ENCODE assay signal across 26 cellular contexts in the genomic region with DNA sequence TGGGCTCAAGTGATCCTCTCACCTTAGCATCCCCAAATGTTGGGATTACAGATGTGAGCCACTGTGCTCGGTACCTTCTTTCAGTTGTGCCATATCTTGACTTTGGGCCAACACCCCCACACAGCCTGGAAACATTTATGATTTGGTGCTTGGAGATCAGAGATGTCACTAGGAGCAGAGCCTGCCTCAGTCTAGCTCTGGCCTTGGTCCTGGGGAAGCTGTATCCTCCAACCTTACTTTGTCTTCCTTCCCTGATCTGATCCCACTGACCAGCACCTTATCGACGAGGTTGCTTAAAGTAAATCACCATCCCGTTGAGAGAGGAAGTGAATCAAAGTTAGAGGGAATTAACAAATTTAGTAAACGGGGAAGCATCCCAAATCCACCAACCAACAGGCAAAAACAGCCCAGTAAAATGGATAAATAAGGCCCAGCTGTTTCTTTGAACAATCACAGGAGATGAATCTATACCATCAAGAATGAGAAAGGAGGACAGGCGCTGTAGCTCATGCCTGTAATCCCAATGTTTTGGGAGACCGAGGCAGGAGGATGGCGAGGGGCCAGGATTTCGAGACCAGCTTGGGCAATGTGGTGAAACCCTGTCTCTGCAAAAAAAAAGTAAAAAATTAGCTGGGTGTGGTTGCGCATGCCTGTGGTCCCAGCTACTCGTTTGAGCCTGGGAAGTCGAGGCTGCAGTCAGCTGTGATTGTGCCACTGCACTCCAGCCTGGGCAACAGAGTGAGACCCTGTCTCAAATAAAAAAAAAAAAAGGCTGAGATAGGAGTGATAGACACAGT. TPM values are rescaled to one million over a fixed set of nuclear protein-coding genes. Genes with fewer than 3 reads are reported as not detected.
DNase-seq lines count a peak whose midpoint lies in the region; ATAC-seq and TF ChIP-seq lines count a peak whose summit lies in the region.
"Had no signal": no experiment of that assay in that cellular context is flagged by ENCODE, and none has a peak within 500 bp of the region (broad histone marks: within the 10 kb centered on the region; RNA-seq: fewer than 3 reads in every experiment).

No MANE protein-coding gene starts in this region.

- H3K36me3 Mint-ChIP-seq in activated naive CD4-positive, alpha-beta T cell treated with anti-CD3 and anti-CD28 coated beads, Interleukin-2, amount 50 U/mL, for 72 hours = peaks cover 0 to 9% of the 10 kb centered on the region in 2 donors
- H3K36me3 Mint-ChIP-seq in stimulated activated naive B cell treated with anti-CD40 and anti-IgM and Interleukin-4, amounts not matched to agents 10 μg/mL and 1 μg/mL and 100 μg/mL, for 72 hours = peaks cover 31 to 32% of the 10 kb centered on the region in 2 donors

- no peak for DNase-seq in activated naive CD4-positive, alpha-beta T cell treated with anti-CD3 and anti-CD28 coated beads, Interleukin-2, amount 50 U/mL, for 72 hours (ENCODE audit: low spot score in 2 of 2)
- no peak for DNase-seq in activated naive CD4-positive, alpha-beta T cell (lab: John Stamatoyannopoulos, UW)
- DNase-seq in fibroblast of the aortic adventitia (ENCODE audit: low read depth) = peak; percentile 39
- no peak for DNase-seq in stimulated activated naive B cell treated with anti-CD40 and anti-IgM and Interleukin-4, amounts not matched to agents 10 μg/mL and 1 μg/mL and 100 μg/mL, for 72 hours
- no peak for DNase-seq in NCI-H1694 treated with DMSO at 0.1 percent for 48 hours (lab: John Stamatoyannopoulos, UW)
- DNase-seq: activated CD4-positive, alpha-beta T cell treated with anti-CD3 and anti-CD28 coated beads, Interleukin-2, amount 10 ng/mL, durations not matched to agents 7 days and 5 days; amniotic stem cell; EL; foreskin melanocyte; GOT3; kidney; NCI-H1417; NCI-H510A; NK-92 treated with Interleukin-12 subunit alpha and Interleukin-12 subunit beta, amount 100 ng/mL, for 24 hours; stimulated activated CD4-positive, alpha-beta T cell treated with anti-CD3 and anti-CD28 coated beads, Interleukin-4, amount 100 ng/mL, for 1 hour had no signal

- no peak overlapping the region for H3K4me3 Mint-ChIP-seq in stimulated activated naive B cell treated with anti-CD40 and anti-IgM and Interleukin-4, amounts not matched to agents 10 μg/mL and 1 μg/mL and 100 μg/mL, for 72 hours
- H3K4me3 Mint-ChIP-seq: activated CD4-positive, alpha-beta T cell treated with anti-CD3 and anti-CD28 coated beads, Interleukin-2, amount 10 ng/mL, durations not matched to agents 7 days and 5 days; stimulated activated naive CD8-positive, alpha-beta T cell treated with anti-CD3 and anti-CD28 coated beads, Interleukin-15, Interleukin-2, amounts not matched to agents 100 ng/mL and 50 ng/mL, for 24 hours; T-helper 1 cell treated with Interleukin-12 subunit alpha and Interleukin-12 subunit beta and Interleukin-4 antibody, amounts not matched to agents 30 μg/mL and 1 μg/mL, for 36 hours had no signal

- H3K27me3 Mint-ChIP-seq in stimulated activated naive B cell treated with anti-CD40 and anti-IgM and Interleukin-4, amounts not matched to agents 10 μg/mL and 1 μg/mL and 100 μg/mL, for 72 hours = no peaks in the 10 kb centered on the region
- H3K27me3 Mint-ChIP-seq: activated CD4-positive, alpha-beta T cell treated with anti-CD3 and anti-CD28 coated beads, Interleukin-2, amount 10 ng/mL, durations not matched to agents 7 days and 5 days; stimulated activated naive CD8-positive, alpha-beta T cell treated with anti-CD3 and anti-CD28 coated beads, Interleukin-15, Interleukin-2, amounts not matched to agents 100 ng/mL and 50 ng/mL, for 24 hours had no signal

- TF ChIP-seq CTCF in fibroblast of the aortic adventitia (IDR thresholded peaks at IDR 0.05; ENCODE audit: insufficient read depth, low read length) = no peak

- ATAC-seq in activated naive CD4-positive, alpha-beta T cell treated with anti-CD3 and anti-CD28 coated beads, Interleukin-2, amount 50 U/mL, for 72 hours = no peak
- ATAC-seq in SK-N-SH treated with all-trans-retinoic acid at 6 μM for 48 hours (no peak), GM21825 (IDR thresholded peaks at IDR 0.05; ENCODE audit: unreplicated experiment) (no peak), GM18873 (IDR thresholded peaks at IDR 0.05; ENCODE audit: low FRiP score, unreplicated experiment) (no peak)
- ATAC-seq in stimulated activated naive B cell treated with anti-CD40 and anti-IgM and Interleukin-4, amounts not matched to agents 10 μg/mL and 1 μg/mL and 100 μg/mL, for 72 hours (replicated peaks) = no peak
- ATAC-seq: Panc1 had no signal

- H3K4me3 ChIP-seq in fibroblast of the aortic adventitia (ENCODE audit: low read depth, low read length) = no peak overlapping the region
- H3K4me3 ChIP-seq: cardiac muscle cell, lung, tibial nerve had no signal

- peak overlapping the region; percentile 22 to 25 for H3K27ac Mint-ChIP-seq in activated naive CD4-positive, alpha-beta T cell treated with anti-CD3 and anti-CD28 coated beads, Interleukin-2, amount 50 U/mL, for 72 hours
- peak overlapping the region; percentile 11 for H3K27ac Mint-ChIP-seq in stimulated activated naive B cell treated with anti-CD40 and anti-IgM and Interleukin-4, amounts not matched to agents 10 μg/mL and 1 μg/mL and 100 μg/mL, for 72 hours
- H3K27ac Mint-ChIP-seq: activated CD4-positive, alpha-beta T cell treated with anti-CD3 and anti-CD28 coated beads, Interleukin-2, amount 10 ng/mL, durations not matched to agents 7 days and 5 days; stimulated activated naive CD8-positive, alpha-beta T cell treated with anti-CD3 and anti-CD28 coated beads, Interleukin-15, Interleukin-2, amounts not matched to agents 100 ng/mL and 50 ng/mL, for 24 hours; T-helper 1 cell treated with Interleukin-12 subunit alpha and Interleukin-12 subunit beta and Interleukin-4 antibody, amounts not matched to agents 30 μg/mL and 1 μg/mL, for 36 hours had no signal

- no peaks in the 10 kb centered on the region for H3K9me3 Mint-ChIP-seq in activated naive CD4-positive, alpha-beta T cell treated with anti-CD3 and anti-CD28 coated beads, Interleukin-2, amount 50 U/mL, for 72 hours
- H3K9me3 Mint-ChIP-seq in stimulated activated naive B cell treated with anti-CD40 and anti-IgM and Interleukin-4, amounts not matched to agents 10 μg/mL and 1 μg/mL and 100 μg/mL, for 72 hours = no peaks in the 10 kb centered on the region
- H3K9me3 Mint-ChIP-seq: activated CD4-positive, alpha-beta T cell treated with anti-CD3 and anti-CD28 coated beads, Interleukin-2, amount 10 ng/mL, durations not matched to agents 7 days and 5 days; stimulated activated naive CD8-positive, alpha-beta T cell treated with anti-CD3 and anti-CD28 coated beads, Interleukin-15, Interleukin-2, amounts not matched to agents 100 ng/mL and 50 ng/mL, for 24 hours; T-helper 1 cell treated with Interleukin-12 subunit alpha and Interleukin-12 subunit beta and Interleukin-4 antibody, amounts not matched to agents 30 μg/mL and 1 μg/mL, for 36 hours had no signal

- H3K4me1 Mint-ChIP-seq in stimulated activated naive B cell treated with anti-CD40 and anti-IgM and Interleukin-4, amounts not matched to agents 10 μg/mL and 1 μg/mL and 100 μg/mL, for 72 hours = peaks cover 18 to 24% of the 10 kb centered on the region in 2 donors

TF ChIP-seq in SK-N-SH treated with all-trans-retinoic acid at 6 μM for 48 hours, 23 proteins besides CTCF, POLR2A, EP300 and RAD21:
- TF ChIP-seq ZFP3 (CRISPR knock-in tag; IDR thresholded peaks at IDR 0.05) (no peak), ZFP30 (CRISPR knock-in tag; IDR thresholded peaks at IDR 0.05) (no peak), ZNF70 (CRISPR knock-in tag; IDR thresholded peaks at IDR 0.05) (peak; percentile 90)

RNA-seq across cellular contexts. Expression of gene PLBD2, which starts 3.4 kb away (rescaled TPM):
- 10 to 100 TPM; 14.7 to 14.9 TPM for total RNA-seq in activated naive CD4-positive, alpha-beta T cell treated with anti-CD3 and anti-CD28 coated beads, Interleukin-2, amount 50 U/mL, for 72 hours
- total RNA-seq in fibroblast of the aortic adventitia (ENCODE audit: low replicate concordance) = 35.1 and 50.9 TPM in 2 replicates

RNA-seq across cellular contexts. Expression of gene SLC8B1, which starts 26.9 kb away (rescaled TPM):
- total RNA-seq in activated naive CD4-positive, alpha-beta T cell treated with anti-CD3 and anti-CD28 coated beads, Interleukin-2, amount 50 U/mL, for 72 hours = 10 to 100 TPM; 24.2 to 28.5 TPM
- 11.5 and 30.7 TPM in 2 replicates for total RNA-seq in fibroblast of the aortic adventitia (ENCODE audit: low replicate concordance)

RNA-seq across cellular contexts. Expression of gene SDS, which starts 41.9 kb away (rescaled TPM):
- not detected for total RNA-seq in activated naive CD4-positive, alpha-beta T cell treated with anti-CD3 and anti-CD28 coated beads, Interleukin-2, amount 50 U/mL, for 72 hours
- total RNA-seq in fibroblast of the aortic adventitia (ENCODE audit: low replicate concordance) = not detected in 2 replicates
- total RNA-seq: A172; activated CD4-positive, alpha-beta T cell treated with anti-CD3 and anti-CD28 coated beads, Interleukin-2, amount 10 ng/mL, durations not matched to agents 7 days and 5 days; cardiac muscle cell; dermis microvascular lymphatic vessel endothelial cell had no signal
